In the genomic region with DNA sequence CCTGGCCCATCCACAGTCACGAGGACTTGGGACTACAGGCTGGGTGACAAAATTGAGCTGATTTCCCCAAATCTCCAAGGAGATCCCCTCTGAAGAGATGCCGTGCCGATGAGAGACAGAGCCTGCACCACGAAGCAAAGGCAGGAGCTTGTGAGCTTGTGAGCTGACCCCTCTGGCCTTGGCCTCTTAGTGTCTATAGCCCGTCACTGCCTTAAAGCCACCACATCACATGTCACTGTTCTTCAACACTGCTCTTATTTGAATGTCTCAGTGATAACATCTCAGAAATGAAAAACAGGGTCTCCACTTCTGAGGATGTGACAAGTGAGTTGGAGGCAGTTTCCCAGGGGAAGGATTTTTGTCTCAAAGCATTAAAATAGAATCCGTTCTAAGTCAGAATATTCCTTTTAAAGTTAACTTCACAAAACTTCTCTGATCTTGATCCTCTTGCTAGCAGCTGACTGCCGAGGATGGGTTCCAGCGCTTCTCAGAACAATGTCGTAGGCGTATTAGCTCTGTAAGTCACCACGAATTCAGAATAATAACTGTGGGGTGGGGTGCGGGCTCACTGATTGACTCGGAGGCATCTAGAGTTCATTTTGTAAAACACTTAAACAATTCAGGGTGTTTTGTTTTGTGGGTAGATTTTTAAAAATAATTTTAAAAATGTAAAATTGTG, we compare ENCODE assay signal across 8 cellular contexts.
DNase-seq lines count a peak whose midpoint lies in the region; ATAC-seq and TF ChIP-seq lines count a peak whose summit lies in the region.

No MANE protein-coding gene starts in this region.

- peak overlapping the region; percentile 22 for H3K4me3 ChIP-seq in coronary artery

- H3K27ac ChIP-seq in coronary artery, result peak overlapping the region in 1 of 2 donors; percentile 29

- DNase-seq in activated CD4-positive, CD25-positive, alpha-beta regulatory T cell (lab: John Stamatoyannopoulos, UW), result peak; percentile 36 to 58 (median 47)
- DNase-seq in coronary artery (ENCODE audit: low spot score) (no peak), NCI-H2107 (lab: John Stamatoyannopoulos, UW) (no peak), GM19240 (ENCODE audit: insufficient read length, low spot score) (no peak), NCI-H2029 (lab: John Stamatoyannopoulos, UW) (no peak)
- peak; percentile 61 for DNase-seq in stimulated activated CD4-positive, alpha-beta T cell treated with anti-CD3 and anti-CD28 coated beads, Interleukin-12 subunit alpha, Interleukin-12 subunit beta, amount 100 ng/mL, for 4 hours

- no peak for TF ChIP-seq CTCF in coronary artery (IDR thresholded peaks at IDR 0.05)

- ATAC-seq in GM21390 (IDR thresholded peaks at IDR 0.05; ENCODE audit: unreplicated experiment) (peak; percentile 46), GM21825 (IDR thresholded peaks at IDR 0.05; ENCODE audit: unreplicated experiment) (no peak)

Comparison
In these comparisons a context has a peak if more than half of its experiments do, and no peak if none do; other contexts are left out.
1. DNase-seq: peak in activated CD4-positive, CD25-positive, alpha-beta regulatory T cell (4 of 4) and stimulated activated CD4-positive, alpha-beta T cell treated with anti-CD3 and anti-CD28 coated beads, Interleukin-12 subunit alpha, Interleukin-12 subunit beta, amount 100 ng/mL, for 4 hours (single experiment); none in coronary artery (single experiment), NCI-H2107 (single experiment), GM19240 (single experiment) and NCI-H2029 (single experiment).